ENCODE assay signal across 11 cellular contexts in the genomic region with DNA sequence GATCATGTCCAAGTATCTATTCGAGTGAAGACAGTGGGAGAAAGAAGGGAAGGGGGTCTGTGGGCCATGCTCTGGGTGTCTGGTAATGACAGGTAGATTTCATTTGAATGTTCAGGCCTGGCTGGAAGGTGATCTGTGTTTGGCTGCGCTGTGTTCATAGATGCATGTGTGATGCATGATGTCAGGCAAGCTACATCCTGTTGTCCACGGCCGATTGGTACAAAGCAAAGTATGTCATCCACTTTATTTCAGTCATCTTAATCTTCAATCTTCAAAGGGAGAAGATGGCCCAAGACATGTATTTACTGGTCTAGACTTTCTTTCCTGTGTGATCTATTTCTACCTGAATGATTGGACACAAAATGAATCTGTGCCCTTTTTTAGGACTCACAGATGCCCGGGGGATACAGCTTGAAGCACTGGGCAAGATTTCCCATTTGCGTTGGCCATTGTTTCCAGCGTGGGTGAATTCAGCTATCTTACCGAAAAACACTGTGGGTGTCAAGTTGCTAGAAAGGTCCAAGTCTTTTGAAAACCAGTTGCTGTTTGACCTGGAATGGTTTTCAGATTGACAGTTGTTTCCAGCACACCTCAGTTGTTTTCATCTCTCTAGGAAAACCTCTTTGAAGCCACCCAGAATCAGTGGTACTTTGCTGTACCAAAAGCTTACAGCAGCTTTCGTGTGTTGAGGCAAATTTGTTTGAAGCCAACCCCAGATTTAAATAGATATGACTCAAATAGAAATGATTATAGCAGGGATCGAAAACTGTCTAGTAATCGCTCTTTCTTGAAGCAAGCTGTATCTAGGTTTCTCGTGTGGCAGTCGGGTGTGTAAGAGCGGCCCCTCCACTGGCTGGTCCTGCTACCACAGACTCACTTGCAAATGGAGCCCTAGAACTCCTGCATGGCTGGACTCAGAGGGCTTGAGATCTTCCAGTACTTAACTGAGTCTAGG. TPM values are rescaled to one million over a fixed set of nuclear protein-coding genes. Genes with fewer than 3 reads are reported as not detected.
A peak's percentile ranks its signal among the peaks of the same experiment; 100 is the strongest.
DNase-seq lines count a peak whose midpoint lies in the region; ATAC-seq and TF ChIP-seq lines count a peak whose summit lies in the region.
"Had no signal": no experiment of that assay in that cellular context is flagged by ENCODE, and none has a peak within 500 bp of the region (broad histone marks: within the 10 kb centered on the region; RNA-seq: fewer than 3 reads in every experiment).

No MANE protein-coding gene starts in this region.

- H3K27ac ChIP-seq in lower lobe of right lung = no peak overlapping the region

- intact Hi-C loops in mucosa of descending colon (cut with DNase I, micrococcal nuclease) = no loop called here
- intact Hi-C loops in lower lobe of right lung (cut with DNase I) = no loop called here

- TF ChIP-seq CTCF in mucosa of descending colon (IDR thresholded peaks at IDR 0.05) (no peak), lower lobe of right lung (IDR thresholded peaks at IDR 0.05) (no peak)

- peak; percentile 36 for ATAC-seq in GM18867 (IDR thresholded peaks at IDR 0.05; ENCODE audit: unreplicated experiment)
- ATAC-seq in GM21825 (IDR thresholded peaks at IDR 0.05; ENCODE audit: unreplicated experiment) = peak; percentile 42
- peak; percentile 49 for ATAC-seq in HG03520 (IDR thresholded peaks at IDR 0.05; ENCODE audit: unreplicated experiment)
- no peak for ATAC-seq in HG03521 (IDR thresholded peaks at IDR 0.05; ENCODE audit: unreplicated experiment)
- ATAC-seq in mucosa of descending colon = no peak
- ATAC-seq in lower lobe of right lung = no peak

- H3K9me3 ChIP-seq in mucosa of descending colon = peaks cover 4% of the 10 kb centered on the region
- no peaks in the 10 kb centered on the region for H3K9me3 ChIP-seq in lower lobe of right lung
- H3K9me3 ChIP-seq: spleen had no signal

- H3K4me1 ChIP-seq in mucosa of descending colon (ENCODE audit: low read depth) (no peaks in the 10 kb centered on the region), lower lobe of right lung (peaks cover 27% of the 10 kb centered on the region)

- H3K4me3 ChIP-seq in GM08714 (ENCODE audit: low read length) = peak overlapping the region; percentile 44; the same call in 1 of the 2 replicates
- H3K4me3 ChIP-seq in mucosa of descending colon = no peak overlapping the region
- no peak overlapping the region for H3K4me3 ChIP-seq in lower lobe of right lung
- H3K4me3 ChIP-seq: spleen had no signal

- DNase-seq in mucosa of descending colon = no peak
- DNase-seq in lower lobe of right lung = no peak
- no peak for DNase-seq in medulla oblongata (ENCODE audit: extremely low spot score)
- DNase-seq: central memory CD4-positive, alpha-beta T cell; H9 had no signal

- H3K27me3 ChIP-seq in lower lobe of right lung (ENCODE audit: low read depth) = no peaks in the 10 kb centered on the region
- H3K27me3 ChIP-seq: spleen had no signal

- H3K36me3 ChIP-seq in mucosa of descending colon (ENCODE audit: low read depth) (no peaks in the 10 kb centered on the region), lower lobe of right lung (no peaks in the 10 kb centered on the region)

RNA-seq across cellular contexts. Expression of a gene that starts 27.2 kb away (rescaled TPM):
- total RNA-seq in mucosa of descending colon (10 to 100 TPM; 27.5 to 80.6 (median 29.1) TPM), lower lobe of right lung (66.4 TPM)

Comparison
In these comparisons a context has a peak if more than half of its experiments do, and no peak if none do; other contexts are left out.
1. ATAC-seq: peak in GM18867 (single experiment), GM21825 (single experiment) and HG03520 (single experiment); none in HG03521 (single experiment), mucosa of descending colon (single experiment) and lower lobe of right lung (0 of 2).